In the genomic region with DNA sequence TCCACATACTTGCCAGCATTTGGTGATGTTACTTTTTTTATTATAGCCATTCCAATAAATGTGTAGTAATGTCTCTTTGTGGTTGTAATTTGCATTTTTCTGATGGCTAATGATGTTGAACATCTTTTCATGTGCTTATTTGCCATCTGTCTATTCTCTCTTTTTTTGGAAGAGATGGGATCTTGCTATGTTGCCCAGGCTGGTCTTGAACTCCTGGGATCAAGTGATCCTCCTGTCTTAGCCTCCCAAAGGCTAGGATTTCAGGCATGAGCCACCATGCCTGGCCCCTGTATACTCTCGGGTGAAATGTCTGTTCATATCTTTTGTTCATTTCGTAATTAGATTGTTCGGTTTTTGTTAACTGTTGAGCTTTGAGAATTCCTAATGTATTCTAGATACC, we compare ENCODE assay signal across 1 cellular context.
TF ChIP-seq lines count a peak whose summit lies in the region.

No MANE protein-coding gene starts in this region.

TF ChIP-seq in WTC11, 78 proteins besides CTCF, POLR2A, EP300 and RAD21:
- TF ChIP-seq, protein P1, sequence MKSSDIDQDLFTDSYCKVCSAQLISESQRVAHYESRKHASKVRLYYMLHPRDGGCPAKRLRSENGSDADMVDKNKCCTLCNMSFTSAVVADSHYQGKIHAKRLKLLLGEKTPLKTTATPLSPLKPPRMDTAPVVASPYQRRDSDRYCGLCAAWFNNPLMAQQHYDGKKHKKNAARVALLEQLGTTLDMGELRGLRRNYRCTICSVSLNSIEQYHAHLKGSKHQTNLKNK (CRISPR knock-in tag; IDR thresholded peaks at IDR 0.05), result no peak
- TF ChIP-seq ZNF121 (CRISPR knock-in tag; IDR thresholded peaks at IDR 0.05), result peak; percentile 79
